Comparison of ENCODE assay signal across 1 cellular context in genomic region chr3:13749063-13749764, GRCh38.
TF ChIP-seq lines count a peak whose summit lies in the region.

No MANE protein-coding gene starts in this region.

TF ChIP-seq in K562, 482 proteins besides CTCF, POLR2A, EP300 and RAD21:
- no peak for TF ChIP-seq ZNF592 (IDR thresholded peaks at IDR 0.05)
- peak; percentile 83 for TF ChIP-seq ZKSCAN1 (IDR thresholded peaks at IDR 0.05; ENCODE audit: low read depth, low read length)
- TF ChIP-seq USF1 (CRISPR knock-in tag; IDR thresholded peaks at IDR 0.05) = peak; percentile 10; the same call in 1 of the 2 replicates
- TF ChIP-seq ZFP36 (IDR thresholded peaks at IDR 0.05; ENCODE audit: low read depth, low read length, partially characterized antibody) = peak; percentile 60
